17 cellular contexts compared by ENCODE assay signal in genomic region chr13:97107815-97108534, GRCh38.
"Had no signal": no experiment of that assay in that cellular context is flagged by ENCODE, and none has a peak within 500 bp of the region (broad histone marks: within the 10 kb centered on the region; RNA-seq: fewer than 3 reads in every experiment).

No MANE protein-coding gene starts in this region.

- H3K4me3 ChIP-seq: heart left ventricle, left lung, ovary, testis, vagina had no signal

- H3K4me1 ChIP-seq: foreskin keratinocyte, vagina had no signal

- H3K27me3 ChIP-seq: foreskin keratinocyte, heart left ventricle, left lung, ovary, testis, vagina had no signal

- H3K36me3 ChIP-seq: heart left ventricle, left lung, ovary, vagina had no signal

- H3K27ac ChIP-seq: foreskin keratinocyte, testis, vagina had no signal

- DNase-seq: activated CD4-positive, alpha-beta T cell treated with anti-CD3 and anti-CD28 coated beads, Interleukin-2, amount 50 U/mL, for 48 hours; activated gamma-delta T cell; activated naive CD8-positive, alpha-beta T cell treated with anti-CD3 and anti-CD28 coated beads, Interleukin-2, amount 10 ng/mL, durations not matched to agents 7 days and 5 days; activated T-cell treated with anti-CD3 and anti-CD28 coated beads, Interleukin-2, amount 50 U/mL, for 48 hours; dermis blood vessel endothelial cell; endodermal cell; heart left ventricle; islet precursor cell; left lung; mesendoderm; stimulated activated CD4-positive, alpha-beta T cell treated with anti-CD3 and anti-CD28 coated beads, Interleukin-4, amount 100 ng/mL, for 4 hours; stimulated activated naive CD8-positive, alpha-beta T cell treated with anti-CD3 and anti-CD28 coated beads, Interleukin-15, amount 100 ng/mL, for 72 hours; SW 1271; testis had no signal

- H3K9me3 ChIP-seq: heart left ventricle, left lung, ovary, testis, vagina had no signal
